ENCODE assay signal across 10 cellular contexts in the genomic region with DNA sequence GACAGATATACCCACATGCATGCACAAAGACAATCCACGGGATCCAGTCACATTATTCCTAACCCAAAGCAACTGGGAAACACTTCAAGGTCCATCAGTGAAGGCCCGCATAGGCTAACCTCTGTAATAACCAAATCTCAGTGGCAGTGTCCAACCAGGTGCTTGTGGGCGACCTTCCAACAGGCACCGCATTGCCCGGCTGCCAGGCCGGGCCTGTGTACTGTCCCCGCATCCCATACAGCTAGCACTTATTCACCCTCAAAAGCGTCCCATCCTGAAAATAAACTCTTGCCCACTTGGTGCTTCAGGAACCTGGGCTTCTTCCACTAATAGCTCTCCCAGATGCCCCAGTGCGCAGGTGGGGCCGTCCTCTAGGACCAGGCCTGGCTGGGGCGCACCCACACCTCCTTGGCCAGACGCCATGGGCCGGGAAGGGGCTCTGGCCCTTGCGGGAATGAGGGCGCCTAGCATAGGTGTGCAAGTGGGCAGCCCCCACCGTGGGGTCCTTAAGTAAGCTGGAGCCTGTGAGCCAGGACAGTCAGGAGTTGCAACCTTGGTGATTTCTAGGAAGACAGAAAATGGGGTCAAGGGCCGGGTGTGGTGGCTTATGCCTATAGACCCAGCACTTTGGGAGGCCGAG. TPM values are rescaled to one million over a fixed set of nuclear protein-coding genes. Genes with fewer than 3 reads are reported as not detected.
A peak's percentile ranks its signal among the peaks of the same experiment; 100 is the strongest.
DNase-seq lines count a peak whose midpoint lies in the region; ATAC-seq and TF ChIP-seq lines count a peak whose summit lies in the region.
"Had no signal": no experiment of that assay in that cellular context is flagged by ENCODE, and none has a peak within 500 bp of the region (broad histone marks: within the 10 kb centered on the region; RNA-seq: fewer than 3 reads in every experiment).

No MANE protein-coding gene starts in this region.

- H2AFZ ChIP-seq in Loucy (ENCODE audit: low read length), result no peak overlapping the region

- ATAC-seq in gastrocnemius medialis (no peak), GM21825 (IDR thresholded peaks at IDR 0.05; ENCODE audit: unreplicated experiment) (no peak)

- peak overlapping the region; percentile 90 for H3K9ac ChIP-seq in Loucy (ENCODE audit: low read depth, low read length, poor library complexity, severe bottlenecking)

- H3F3A ChIP-seq in Loucy (ENCODE audit: low read depth), result no peaks in the 10 kb centered on the region

- BruUV-seq in Calu3 (replicated peaks; lab: Mats Ljungman, UMichigan), result no TSS peak

- H3K9me3 ChIP-seq in Loucy (ENCODE audit: insufficient read depth, low read depth, low read length), result no peaks in the 10 kb centered on the region
- no peaks in the 10 kb centered on the region for H3K9me3 ChIP-seq in gastrocnemius medialis

- H3K4me1 Mint-ChIP-seq in Calu3 (ENCODE audit: low read depth, unreplicated experiment), result peaks cover 18% of the 10 kb centered on the region
- peaks cover 7% of the 10 kb centered on the region for H3K4me1 Mint-ChIP-seq in endothelial cell (ENCODE audit: unreplicated experiment)

- H3K79me2 ChIP-seq in Loucy (ENCODE audit: insufficient read depth, low read length), result peaks cover 32% of the 10 kb centered on the region

- H3K4me3 Mint-ChIP-seq in Calu3 (ENCODE audit: low read depth, unreplicated experiment) (peak overlapping the region; percentile 91), endothelial cell (ENCODE audit: unreplicated experiment) (peak overlapping the region; percentile 90)

- in situ Hi-C loops in gastrocnemius medialis (cut with MboI; ENCODE audit: low sequenced_read_pairs in 4 of 4), result loop anchor here in 3 of 4 donors (10.0 to 25.0 kb wide), 4 partner anchors 93 to 207 kb away; partner anchors contain the start of genes ABHD12 (in 1 of the 3), ACSS1 (in 1 of the 3) and APMAP (in 1 of the 3)

- H3K36me3 Mint-ChIP-seq in Calu3 (ENCODE audit: insufficient read depth, unreplicated experiment) (peaks cover 28% of the 10 kb centered on the region), endothelial cell (ENCODE audit: low read depth, unreplicated experiment) (no peaks in the 10 kb centered on the region)

- H3K4me1 ChIP-seq in Loucy (ENCODE audit: insufficient read depth, low read length, poor library complexity, severe bottlenecking), result peaks cover 40% of the 10 kb centered on the region
- peaks cover 6 to 24% of the 10 kb centered on the region in 2 donors for H3K4me1 ChIP-seq in gastrocnemius medialis

- TF ChIP-seq CTCF in Calu3 (IDR thresholded peaks at IDR 0.05; ENCODE audit: unreplicated experiment) (no peak), Loucy (conservative IDR thresholded peaks at IDR 0.05; ENCODE audit: low read length) (no peak), endothelial cell (IDR thresholded peaks at IDR 0.05; ENCODE audit: unreplicated experiment) (no peak), gastrocnemius medialis (IDR thresholded peaks at IDR 0.05 in 4 of 5, conservative IDR thresholded peaks at IDR 0.05 in 1 of 5) (no peak), GM20000 (IDR thresholded peaks at IDR 0.05; ENCODE audit: extremely low read depth, missing control alignments) (no peak)

- H3K27ac ChIP-seq in gastrocnemius medialis, result peak overlapping the region in 3 of 4 donors; percentile 78 to 92 (median 80)

- no peaks in the 10 kb centered on the region for H3K9me2 ChIP-seq in Loucy (replicated peaks; ENCODE audit: low read depth, low read length)

- H3K27me3 Mint-ChIP-seq in Calu3 (ENCODE audit: unreplicated experiment) (no peaks in the 10 kb centered on the region), endothelial cell (ENCODE audit: unreplicated experiment) (peaks cover 4% of the 10 kb centered on the region)

- peak overlapping the region; percentile 93 for H3K4me2 ChIP-seq in Loucy (ENCODE audit: low read depth, low read length, poor library complexity, severe bottlenecking)

- H3K27me3 ChIP-seq in Loucy (ENCODE audit: insufficient read depth, low read length, poor library complexity, severe bottlenecking) (no peaks in the 10 kb centered on the region), gastrocnemius medialis (no peaks in the 10 kb centered on the region)

- H3K27ac Mint-ChIP-seq in Calu3 (ENCODE audit: unreplicated experiment) (no peak overlapping the region), endothelial cell (ENCODE audit: unreplicated experiment) (no peak overlapping the region)

- TF ChIP-seq POLR2A in gastrocnemius medialis (IDR thresholded peaks at IDR 0.05), result no peak

- no peaks in the 10 kb centered on the region for H3K9me3 Mint-ChIP-seq in Calu3 (ENCODE audit: low read depth, unreplicated experiment)
- peaks cover 4% of the 10 kb centered on the region for H3K9me3 Mint-ChIP-seq in endothelial cell (ENCODE audit: unreplicated experiment)

- intact Hi-C loops in Calu3 (cut with micrococcal nuclease; ENCODE audit: unreplicated experiment), result no loop called here
- intact Hi-C loops in gastrocnemius medialis (cut with DNase I; ENCODE audit: low total_unique reads), result no loop called here

- no peaks in the 10 kb centered on the region for H4K20me1 ChIP-seq in Loucy (ENCODE audit: insufficient read depth, low read length, poor library complexity, severe bottlenecking)

- H3K4me3 ChIP-seq in Loucy (ENCODE audit: low read length, poor library complexity, severe bottlenecking) (peak overlapping the region; percentile 88), gastrocnemius medialis (no peak overlapping the region)

- DNase-seq in Calu3 (no peak), endothelial cell (ENCODE audit: low spot score) (no peak), gastrocnemius medialis (no peak), GM20000 (ENCODE audit: low spot score) (no peak), NCI-H1417 (lab: John Stamatoyannopoulos, UW) (no peak), DMS53 (lab: John Stamatoyannopoulos, UW) (no peak)
- DNase-seq: head of caudate nucleus, mesendoderm had no signal

- H3K36me3 ChIP-seq in Loucy (ENCODE audit: insufficient read depth, low read length) (no peaks in the 10 kb centered on the region), gastrocnemius medialis (no peaks in the 10 kb centered on the region)

- CTCF ChIA-PET in Calu3 (lab: Charles Lee), result no interaction called here

RNA-seq across cellular contexts. Expression of gene ENTPD6, which starts 1.1 kb away (rescaled TPM):
- total RNA-seq in Calu3 (2022) (56.3 and 61.5 TPM in 2 replicates), endothelial cell (ENCODE audit: unreplicated experiment) (43.0 TPM), gastrocnemius medialis (10 to 100 TPM; 27.0 to 61.1 (median 50.2) TPM)

RNA-seq across cellular contexts. Expression of gene PYGB, which starts 53.4 kb away (rescaled TPM):
- 253 and 258 TPM in 2 replicates for total RNA-seq in Calu3 (2022)
- total RNA-seq in endothelial cell (ENCODE audit: unreplicated experiment), result 57.9 TPM
- 10 to 100 TPM; 13.6 to 50.7 (median 27.0) TPM for total RNA-seq in gastrocnemius medialis
